In the genomic region with DNA sequence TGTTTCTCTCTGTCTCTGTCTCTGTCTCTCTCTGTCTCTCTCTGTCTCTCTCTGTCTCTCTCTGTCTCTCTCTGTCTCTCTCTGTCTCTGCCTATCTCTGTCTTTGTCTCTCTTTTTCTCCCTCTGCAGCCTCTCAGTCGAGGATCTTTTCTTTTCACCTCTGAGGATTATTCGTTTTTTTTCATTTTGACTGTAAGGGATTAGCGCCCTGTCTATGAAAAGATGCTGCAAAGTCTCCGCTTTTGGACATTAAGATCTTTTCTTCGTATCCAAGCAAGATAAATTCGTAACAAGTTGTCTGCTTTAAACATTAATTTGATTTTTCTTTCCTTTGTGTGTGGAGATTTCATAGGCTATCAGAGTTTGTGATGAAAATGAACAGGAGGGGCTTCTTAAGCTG, we compare ENCODE assay signal across 21 cellular contexts.
A peak's percentile ranks its signal among the peaks of the same experiment; 100 is the strongest.
DNase-seq lines count a peak whose midpoint lies in the region; ATAC-seq and TF ChIP-seq lines count a peak whose summit lies in the region.
"Had no signal": no experiment of that assay in that cellular context is flagged by ENCODE, and none has a peak within 500 bp of the region (broad histone marks: within the 10 kb centered on the region; RNA-seq: fewer than 3 reads in every experiment).

No MANE protein-coding gene starts in this region.

- peak overlapping the region; percentile 40 for H3K4me3 Mint-ChIP-seq in Caco-2 (ENCODE audit: unreplicated experiment)
- H3K4me3 Mint-ChIP-seq in central memory CD8-positive, alpha-beta T cell = no peak overlapping the region
- peak overlapping the region; percentile 44 for H3K4me3 Mint-ChIP-seq in neural crest cell
- H3K4me3 Mint-ChIP-seq in activated naive CD8-positive, alpha-beta T cell treated with anti-CD3 and anti-CD28 coated beads for 36 hours = no peak overlapping the region
- H3K4me3 Mint-ChIP-seq: CD14-positive monocyte had no signal

- H3K27me3 Mint-ChIP-seq in Caco-2 (ENCODE audit: insufficient read depth, unreplicated experiment) (peaks cover 9% of the 10 kb centered on the region), neural crest cell (ENCODE audit: low read depth) (peaks cover 19% of the 10 kb centered on the region)
- H3K27me3 Mint-ChIP-seq in central memory CD8-positive, alpha-beta T cell = no peaks in the 10 kb centered on the region
- H3K27me3 Mint-ChIP-seq in activated naive CD8-positive, alpha-beta T cell treated with anti-CD3 and anti-CD28 coated beads for 36 hours = no peaks in the 10 kb centered on the region

- no TSS peak for BruUV-seq in Caco-2 (replicated peaks; lab: Mats Ljungman, UMichigan)

- intact Hi-C loops in Caco-2 (cut with micrococcal nuclease; ENCODE audit: unreplicated experiment) = no loop called here

- H3K4me1 ChIP-seq in Caco-2 (no peaks in the 10 kb centered on the region), GM23248 (ENCODE audit: insufficient read depth) (no peaks in the 10 kb centered on the region)

- POLR2A ChIA-PET in Caco-2 (lab: Charles Lee) = no interaction called here

- H3K27me3 ChIP-seq in Caco-2 (replicated peaks; ENCODE audit: control insufficient read depth, insufficient read depth, low read length) (no peaks in the 10 kb centered on the region), GM23248 (replicated peaks; ENCODE audit: insufficient read depth) (no peaks in the 10 kb centered on the region)
- H3K27me3 ChIP-seq: SJCRH30 had no signal

- H3K36me3 ChIP-seq in Caco-2 (ENCODE audit: control insufficient read depth, insufficient read depth, low read length) = no peaks in the 10 kb centered on the region
- no peaks in the 10 kb centered on the region for H3K36me3 ChIP-seq in GM23248 (ENCODE audit: low read depth)
- H3K36me3 ChIP-seq: SJCRH30 had no signal

- H3K27ac Mint-ChIP-seq in Caco-2 (ENCODE audit: unreplicated experiment) (peak overlapping the region; percentile 81), neural crest cell (ENCODE audit: unreplicated experiment) (no peak overlapping the region)
- H3K27ac Mint-ChIP-seq in central memory CD8-positive, alpha-beta T cell (ENCODE audit: low read depth) = peak overlapping the region; percentile 79
- no peak overlapping the region for H3K27ac Mint-ChIP-seq in activated naive CD8-positive, alpha-beta T cell treated with anti-CD3 and anti-CD28 coated beads for 36 hours
- H3K27ac Mint-ChIP-seq: CD14-positive monocyte had no signal

- H3K9me3 Mint-ChIP-seq in Caco-2 (ENCODE audit: unreplicated experiment) (peaks cover 33% of the 10 kb centered on the region), neural crest cell (peaks cover 2% of the 10 kb centered on the region)
- peaks cover 12% of the 10 kb centered on the region for H3K9me3 Mint-ChIP-seq in central memory CD8-positive, alpha-beta T cell
- H3K9me3 Mint-ChIP-seq in activated naive CD8-positive, alpha-beta T cell treated with anti-CD3 and anti-CD28 coated beads for 36 hours = no peaks in the 10 kb centered on the region

- no peaks in the 10 kb centered on the region for H4K20me1 ChIP-seq in GM23248 (ENCODE audit: insufficient read depth)

- H3K36me3 Mint-ChIP-seq in Caco-2 (ENCODE audit: insufficient read depth, unreplicated experiment) = peaks cover 15% of the 10 kb centered on the region
- no peaks in the 10 kb centered on the region for H3K36me3 Mint-ChIP-seq in central memory CD8-positive, alpha-beta T cell (ENCODE audit: insufficient read depth)
- peaks cover 3% of the 10 kb centered on the region for H3K36me3 Mint-ChIP-seq in neural crest cell (ENCODE audit: low read depth)
- no peaks in the 10 kb centered on the region for H3K36me3 Mint-ChIP-seq in activated naive CD8-positive, alpha-beta T cell treated with anti-CD3 and anti-CD28 coated beads for 36 hours
- H3K36me3 Mint-ChIP-seq: CD14-positive monocyte had no signal

- H3K4me3 ChIP-seq in Caco-2 (ENCODE audit: low read depth, low read length) (no peak overlapping the region), GM23248 (no peak overlapping the region)
- H3K4me3 ChIP-seq: SJCRH30 had no signal

- H3K4me1 Mint-ChIP-seq in Caco-2 (ENCODE audit: low read depth, unreplicated experiment) (no peaks in the 10 kb centered on the region), neural crest cell (peaks cover 12% of the 10 kb centered on the region)
- H3K4me1 Mint-ChIP-seq in central memory CD8-positive, alpha-beta T cell = peaks cover 6% of the 10 kb centered on the region
- H3K4me1 Mint-ChIP-seq in activated naive CD8-positive, alpha-beta T cell treated with anti-CD3 and anti-CD28 coated beads for 36 hours = peaks cover 2% of the 10 kb centered on the region
- H3K4me1 Mint-ChIP-seq: CD14-positive monocyte had no signal

- no peaks in the 10 kb centered on the region for H3K9me3 ChIP-seq in Caco-2
- H3K9me3 ChIP-seq in GM23248 (ENCODE audit: low read depth) = no peaks in the 10 kb centered on the region
- H3K9me3 ChIP-seq: SJCRH30 had no signal

- WGBS in GM23248 (ENCODE audit: low coverage in 1 of 2, low lambda C conversion rate in 2 of 2, missing lambda C conversion rate in 2 of 2), 2 experiments = 39 to 41% methylated on average over 6 of the region's 6 CpGs

- CTCF ChIA-PET in Caco-2 (lab: Charles Lee) = no interaction called here

- no peaks in the 10 kb centered on the region for H3K9me2 ChIP-seq in GM23248 (ENCODE audit: insufficient read depth)

- H3K79me2 ChIP-seq in GM23248 (ENCODE audit: insufficient read depth) = no peaks in the 10 kb centered on the region

- no peak overlapping the region for H3K9ac ChIP-seq in GM23248
- H3K9ac ChIP-seq: KMS-11 had no signal

- H2AFZ ChIP-seq in GM23248 = no peak overlapping the region

- TF ChIP-seq CTCF in Caco-2 (IDR thresholded peaks at IDR 0.05; ENCODE audit: insufficient read depth in 1 of 2, low read depth in 1 of 2, low read length in 1 of 2, severe bottlenecking in 1 of 2, unreplicated experiment in 1 of 2) = no peak
- no peak for TF ChIP-seq CTCF in neural crest cell (conservative IDR thresholded peaks at IDR 0.05)

- no peak for ATAC-seq in central memory CD8-positive, alpha-beta T cell (replicated peaks; ENCODE audit: extremely low read depth, poor library complexity, severe bottlenecking)
- ATAC-seq: PC-3 had no signal

- no peaks in the 10 kb centered on the region for H3F3A ChIP-seq in GM23248 (ENCODE audit: insufficient read depth)

- DNase-seq in Caco-2 (no peak), GM23248 (peak; percentile 5), neural crest cell (ENCODE audit: low read depth, low spot score) (no peak), HuH-7.5 (ENCODE audit: low spot score) (no peak), SW 1271 (lab: John Stamatoyannopoulos, UW) (no peak)
- no peak for DNase-seq in central memory CD8-positive, alpha-beta T cell (ENCODE audit: low spot score in 2 of 2)
- DNase-seq in activated naive CD8-positive, alpha-beta T cell treated with anti-CD3 and anti-CD28 coated beads for 36 hours = no peak
- DNase-seq: ACHN, AML-193, COR-L47, DMS53, HCEC 1CT, NCI-H1092, NCI-H146, NCI-H2081, NCI-H748 treated with DMSO at 0.1 percent for 48 hours, PC-3, SJCRH30 had no signal

- no peak overlapping the region for H3K4me2 ChIP-seq in GM23248 (ENCODE audit: unreplicated experiment)
- H3K4me2 ChIP-seq: KMS-11 had no signal

- no peak overlapping the region for H3K27ac ChIP-seq in GM23248
- H3K27ac ChIP-seq: KMS-11, RWPE1, SJCRH30 had no signal

- in situ Hi-C loops in GM23248 (cut with MboI) = no loop called here

Comparison
In these comparisons a context has a peak if more than half of its experiments do, and no peak if none do; other contexts are left out.
1. H3K27ac Mint-ChIP-seq: peak in Caco-2 (single experiment) and central memory CD8-positive, alpha-beta T cell (single experiment); none in neural crest cell (single experiment) and activated naive CD8-positive, alpha-beta T cell treated with anti-CD3 and anti-CD28 coated beads for 36 hours (single experiment).
2. H3K4me3 Mint-ChIP-seq: peak in Caco-2 (single experiment) and neural crest cell (single experiment); none in central memory CD8-positive, alpha-beta T cell (single experiment) and activated naive CD8-positive, alpha-beta T cell treated with anti-CD3 and anti-CD28 coated beads for 36 hours (single experiment).